Comparison of ENCODE assay signal across 13 cellular contexts in the genomic region with DNA sequence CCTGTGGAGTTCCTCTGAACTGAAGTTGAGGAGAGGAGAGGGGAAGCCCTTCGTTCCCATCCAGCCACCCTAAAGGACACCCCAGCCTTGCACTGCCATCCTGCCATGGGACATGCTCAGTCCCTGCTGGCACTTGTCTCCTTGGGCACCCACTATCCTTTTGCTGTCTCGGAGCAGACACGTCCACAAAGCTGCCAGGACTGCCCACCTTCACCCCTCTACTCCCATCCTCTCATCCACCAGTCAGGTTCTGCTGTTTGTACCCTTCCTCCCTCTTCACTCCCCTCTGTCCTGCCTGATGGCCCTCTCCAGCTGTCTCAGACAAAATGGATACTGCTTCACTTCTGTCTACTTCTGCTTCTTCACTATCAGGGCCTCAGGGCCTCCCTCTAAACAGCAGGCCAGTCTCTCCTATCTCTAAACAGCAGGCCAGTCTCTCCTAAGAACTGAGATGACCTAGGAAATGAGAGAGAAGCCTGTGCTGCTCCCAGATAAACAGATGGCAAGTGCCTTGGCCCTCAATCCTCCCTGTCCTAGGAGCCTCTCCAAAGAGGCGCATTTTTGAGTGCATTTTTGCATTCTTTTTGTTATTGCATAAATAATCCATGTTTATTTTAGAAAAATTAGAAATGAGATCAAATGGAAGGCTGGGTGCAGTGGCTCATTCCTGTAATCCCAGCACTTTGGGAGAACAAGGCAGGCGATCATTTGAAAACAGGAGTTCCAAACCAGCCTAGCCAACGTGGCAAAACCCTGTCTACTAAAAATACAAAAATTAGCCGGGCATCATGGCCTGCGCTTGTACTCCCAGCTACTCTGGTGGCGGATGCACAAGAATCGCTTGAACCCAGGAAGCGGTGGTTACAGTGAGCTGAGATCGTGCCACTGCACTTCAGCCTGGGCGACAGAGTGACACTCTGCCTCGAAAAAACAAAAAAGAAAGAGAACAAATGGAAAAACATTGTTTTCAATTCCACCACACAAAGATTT. TPM values are rescaled to one million over a fixed set of nuclear protein-coding genes. Genes with fewer than 3 reads are reported as not detected.
DNase-seq lines count a peak whose midpoint lies in the region; ATAC-seq and TF ChIP-seq lines count a peak whose summit lies in the region.
"Had no signal": no experiment of that assay in that cellular context is flagged by ENCODE, and none has a peak within 500 bp of the region (broad histone marks: within the 10 kb centered on the region; RNA-seq: fewer than 3 reads in every experiment).

No MANE protein-coding gene starts in this region.

- TF ChIP-seq CTCF in heart left ventricle (IDR thresholded peaks at IDR 0.05) = no peak
- TF ChIP-seq CTCF in PC-3 (conservative IDR thresholded peaks at IDR 0.05; ENCODE audit: low read depth, low read length) = no peak
- no peak for TF ChIP-seq CTCF in endodermal cell (conservative IDR thresholded peaks at IDR 0.05)

- no TSS peak for BruUV-seq in PC-3 (replicated peaks; lab: Mats Ljungman, UMichigan)

- intact Hi-C loops in Right ventricle myocardium superior (cut with DNase I) (no loop called here), heart left ventricle (cut with DNase I) (no loop called here), PC-3 (cut with micrococcal nuclease) (no loop called here)

- H3K79me2 ChIP-seq in PC-3 (ENCODE audit: low read length) = peaks cover 5% of the 10 kb centered on the region

- POLR2A ChIA-PET in PC-3 (lab: Charles Lee; ENCODE audit: unreplicated experiment) = no interaction called here

- no peaks in the 10 kb centered on the region for H3F3A ChIP-seq in PC-3 (ENCODE audit: low read length, unreplicated experiment)

- no peaks in the 10 kb centered on the region for H3K9me2 ChIP-seq in PC-3 (replicated peaks; ENCODE audit: low read length)

- H3K27ac ChIP-seq in heart left ventricle = no peak overlapping the region
- H3K27ac ChIP-seq in PC-3 (ENCODE audit: low read length) = no peak overlapping the region
- no peak overlapping the region for H3K27ac ChIP-seq in endodermal cell (ENCODE audit: low read depth, low read length)
- H3K27ac ChIP-seq: body of pancreas had no signal

- no peak for TF ChIP-seq POLR2A in heart left ventricle (IDR thresholded peaks at IDR 0.05)

- H3K9me3 Mint-ChIP-seq in endodermal cell = no peaks in the 10 kb centered on the region
- no peaks in the 10 kb centered on the region for H3K9me3 Mint-ChIP-seq in stimulated activated naive CD8-positive, alpha-beta T cell treated with anti-CD3 and anti-CD28 coated beads, Interleukin-15, amount 100 ng/mL, for 72 hours
- H3K9me3 Mint-ChIP-seq: nephron had no signal

- H3K4me2 ChIP-seq in PC-3 (ENCODE audit: low read length) = no peak overlapping the region

- H3K36me3 ChIP-seq in heart left ventricle = no peaks in the 10 kb centered on the region
- no peaks in the 10 kb centered on the region for H3K36me3 ChIP-seq in PC-3 (ENCODE audit: low read depth, low read length)
- no peaks in the 10 kb centered on the region for H3K36me3 ChIP-seq in endodermal cell (ENCODE audit: control insufficient read depth, insufficient read depth, low read length)

- H3K27me3 ChIP-seq in heart left ventricle = no peaks in the 10 kb centered on the region
- H3K27me3 ChIP-seq in PC-3 (ENCODE audit: low read length) = no peaks in the 10 kb centered on the region
- no peaks in the 10 kb centered on the region for H3K27me3 ChIP-seq in endodermal cell (ENCODE audit: control insufficient read depth, insufficient read depth, low read length, poor library complexity, severe bottlenecking)
- H3K27me3 ChIP-seq: body of pancreas had no signal

- peaks cover 21% of the 10 kb centered on the region for H3K4me1 Mint-ChIP-seq in endodermal cell
- peaks cover 37% of the 10 kb centered on the region for H3K4me1 Mint-ChIP-seq in stimulated activated naive CD8-positive, alpha-beta T cell treated with anti-CD3 and anti-CD28 coated beads, Interleukin-15, amount 100 ng/mL, for 72 hours

- no peak for ATAC-seq in Right ventricle myocardium superior (ENCODE audit: poor library complexity)
- no peak for ATAC-seq in heart left ventricle
- ATAC-seq in PC-3 = no peak
- ATAC-seq in stimulated activated naive CD8-positive, alpha-beta T cell treated with anti-CD3 and anti-CD28 coated beads, Interleukin-15, amount 100 ng/mL, for 72 hours = no peak
- no peak for ATAC-seq in GM18868 (IDR thresholded peaks at IDR 0.05; ENCODE audit: unreplicated experiment)
- no peak for ATAC-seq in HG02623 (IDR thresholded peaks at IDR 0.05; ENCODE audit: unreplicated experiment)
- ATAC-seq: body of pancreas, esophagus mucosa had no signal

- no peaks in the 10 kb centered on the region for H4K20me1 ChIP-seq in PC-3 (ENCODE audit: low read length)

- peak; percentile 9 for DNase-seq in Right ventricle myocardium superior
- DNase-seq in heart left ventricle = no peak
- DNase-seq in PC-3 = no peak
- peak; percentile 49 for DNase-seq in endodermal cell
- DNase-seq in stimulated activated naive CD8-positive, alpha-beta T cell treated with anti-CD3 and anti-CD28 coated beads, Interleukin-15, amount 100 ng/mL, for 72 hours = peak; percentile 21 to 43
- no peak for DNase-seq in C1 segment of cervical spinal cord (lab: John Stamatoyannopoulos, UW)
- DNase-seq: body of pancreas, NCI-H2029 had no signal

- H3K4me3 ChIP-seq in heart left ventricle = no peak overlapping the region
- no peak overlapping the region for H3K4me3 ChIP-seq in PC-3 (ENCODE audit: low read length)
- no peak overlapping the region for H3K4me3 ChIP-seq in endodermal cell (ENCODE audit: low read length)
- H3K4me3 ChIP-seq: body of pancreas had no signal

- H3K36me3 Mint-ChIP-seq in endodermal cell (ENCODE audit: low read depth) = no peaks in the 10 kb centered on the region

- no peak overlapping the region for H3K27ac Mint-ChIP-seq in endodermal cell
- H3K27ac Mint-ChIP-seq in stimulated activated naive CD8-positive, alpha-beta T cell treated with anti-CD3 and anti-CD28 coated beads, Interleukin-15, amount 100 ng/mL, for 72 hours = peak overlapping the region; percentile 96

- WGBS in heart left ventricle, 4 donors = 87 to 92% (median 89%) methylated on average over 14 of the region's 14 CpGs
- 93 to 97% methylated on average over 12 to 14 of the region's 14 CpGs for WGBS in endodermal cell (ENCODE audit: insufficient coverage in 1 of 2, insufficient read length in 1 of 2), 2 experiments

- H3K9ac ChIP-seq in PC-3 (ENCODE audit: low read length) (no peak overlapping the region), endodermal cell (ENCODE audit: extremely low read depth, low read length, poor library complexity, severe bottlenecking) (no peak overlapping the region)

- peaks cover 0 to 8% (median 4%) of the 10 kb centered on the region in 12 donors for H3K4me1 ChIP-seq in heart left ventricle
- H3K4me1 ChIP-seq in PC-3 (ENCODE audit: insufficient read depth, low read length) = peaks cover 13% of the 10 kb centered on the region
- H3K4me1 ChIP-seq in endodermal cell (ENCODE audit: control insufficient read depth, insufficient read depth, low read length) = no peaks in the 10 kb centered on the region

- CTCF ChIA-PET in PC-3 (lab: Charles Lee) = no interaction called here

- no peaks in the 10 kb centered on the region for H3K9me3 ChIP-seq in heart left ventricle
- no peaks in the 10 kb centered on the region for H3K9me3 ChIP-seq in PC-3 (ENCODE audit: low read length)
- H3K9me3 ChIP-seq in endodermal cell (ENCODE audit: control insufficient read depth, low read length) = no peaks in the 10 kb centered on the region
- H3K9me3 ChIP-seq: body of pancreas had no signal

- peak overlapping the region; percentile 7; the same call in 1 of the 2 replicates for H2AFZ ChIP-seq in PC-3 (ENCODE audit: low read length)

- H3K27me3 Mint-ChIP-seq in endodermal cell (ENCODE audit: insufficient read depth) = no peaks in the 10 kb centered on the region
- no peaks in the 10 kb centered on the region for H3K27me3 Mint-ChIP-seq in stimulated activated naive CD8-positive, alpha-beta T cell treated with anti-CD3 and anti-CD28 coated beads, Interleukin-15, amount 100 ng/mL, for 72 hours

- no peak overlapping the region for H3K4me3 Mint-ChIP-seq in endodermal cell
- peak overlapping the region; percentile 1 to 54 for H3K4me3 Mint-ChIP-seq in stimulated activated naive CD8-positive, alpha-beta T cell treated with anti-CD3 and anti-CD28 coated beads, Interleukin-15, amount 100 ng/mL, for 72 hours
- H3K4me3 Mint-ChIP-seq: nephron had no signal

RNA-seq across cellular contexts. Expression of gene PYCR2, which starts 4.4 kb away (rescaled TPM):
- 60.3 TPM for total RNA-seq in Right ventricle myocardium superior
- 10 to 100 TPM; 53.6 to 82.4 (median 65.1) TPM for total RNA-seq in heart left ventricle
- 10 to 100 TPM; 62.0 to 89.0 TPM for polyA plus RNA-seq in heart left ventricle
- 57.7 and 69.0 TPM in 2 replicates for total RNA-seq in PC-3 (2014; rRNA removed)
- total RNA-seq in endodermal cell = 100 to 1,000 TPM in 1 of 2 donors, 10 to 100 TPM in 1; 94.5 to 101 TPM
- 74.6 TPM for polyA plus RNA-seq in endodermal cell (2013, experiment 1 of 2)
- 71.4 TPM for polyA plus RNA-seq in endodermal cell (2013, experiment 2 of 2)

RNA-seq across cellular contexts. Expression of gene LEFTY2, which starts 12.5 kb away (rescaled TPM):
- total RNA-seq in Right ventricle myocardium superior = 0.24 TPM
- total RNA-seq in heart left ventricle = 1 to 10 TPM in 1 of 9 donors, under 1 TPM in 7, not detected in 1; 0.14 to 1.8 (median 0.51) TPM
- under 1 TPM; 0.11 to 0.22 TPM for polyA plus RNA-seq in heart left ventricle
- total RNA-seq in PC-3 (2014; rRNA removed) = not detected in 2 replicates
- 100 to 1,000 TPM; 272 to 938 TPM for total RNA-seq in endodermal cell
- polyA plus RNA-seq in endodermal cell (2013, experiment 1 of 2) = 318 TPM
- polyA plus RNA-seq in endodermal cell (2013, experiment 2 of 2) = 376 TPM
- total RNA-seq: esophagus mucosa, RPMI7951 had no signal

RNA-seq across cellular contexts. Expression of gene LEFTY1, which starts 39.5 kb away (rescaled TPM):
- total RNA-seq in Right ventricle myocardium superior (0.13 TPM), heart left ventricle (under 1 TPM in 4 of 9 donors, not detected in 5; 0.19 to 0.77 (median 0.30) TPM), PC-3 (2014; rRNA removed) (not detected in 2 replicates), endodermal cell (100 to 1,000 TPM in 1 of 2 donors, 10 to 100 TPM in 1; 76.0 to 660 TPM)
- polyA plus RNA-seq in heart left ventricle = under 1 TPM in 1 of 2 donors, not detected in 1; 0.65 TPM
- polyA plus RNA-seq in endodermal cell (2013, experiment 1 of 2) = 184 TPM
- polyA plus RNA-seq in endodermal cell (2013, experiment 2 of 2) = 274 TPM
- total RNA-seq: esophagus mucosa, RPMI7951 had no signal

RNA-seq across cellular contexts. Expression of gene TMEM63A, which starts 46.3 kb away (rescaled TPM):
- total RNA-seq in Right ventricle myocardium superior (37.0 TPM), heart left ventricle (10 to 100 TPM; 14.4 to 42.7 (median 25.3) TPM), PC-3 (2014; rRNA removed) (47.5 and 59.3 TPM in 2 replicates), endodermal cell (100 to 1,000 TPM; 194 to 232 TPM)
- 10 to 100 TPM; 13.7 to 37.3 TPM for polyA plus RNA-seq in heart left ventricle
- 34.7 TPM for polyA plus RNA-seq in endodermal cell (2013, experiment 1 of 2)
- 38.8 TPM for polyA plus RNA-seq in endodermal cell (2013, experiment 2 of 2)

Comparison
In these comparisons a context has a peak if more than half of its experiments do, and no peak if none do; other contexts are left out.
1. DNase-seq: peak in Right ventricle myocardium superior (single experiment), endodermal cell (single experiment) and stimulated activated naive CD8-positive, alpha-beta T cell treated with anti-CD3 and anti-CD28 coated beads, Interleukin-15, amount 100 ng/mL, for 72 hours (2 of 2); none in heart left ventricle (0 of 5), PC-3 (single experiment) and C1 segment of cervical spinal cord (0 of 14).
2. RNA of gene LEFTY2, which starts 12.5 kb away (total RNA-seq): 272 to 938 TPM in endodermal cell; 0.14 to 1.8 TPM in heart left ventricle, 0.24 TPM in Right ventricle myocardium superior (single experiment) and not detected in PC-3; every median in the first group is over 10 times any median in the second.
3. RNA of gene LEFTY1, which starts 39.5 kb away (total RNA-seq): 76.0 to 660 TPM in endodermal cell; 0.19 to 0.77 TPM in heart left ventricle, 0.13 TPM in Right ventricle myocardium superior (single experiment) and not detected in PC-3; every median in the first group is over 10 times any median in the second.